ENCODE assay signal across 10 cellular contexts in genomic region chr14:22852599-22852939, GRCh38. TPM values are rescaled to one million over a fixed set of nuclear protein-coding genes. Genes with fewer than 3 reads are reported as not detected.
A peak's percentile ranks its signal among the peaks of the same experiment; 100 is the strongest.
DNase-seq lines count a peak whose midpoint lies in the region; ATAC-seq and TF ChIP-seq lines count a peak whose summit lies in the region.
"Had no signal": no experiment of that assay in that cellular context is flagged by ENCODE, and none has a peak within 500 bp of the region (broad histone marks: within the 10 kb centered on the region; RNA-seq: fewer than 3 reads in every experiment).

No MANE protein-coding gene starts in this region.

- POLR2A ChIA-PET in activated CD8-positive, alpha-beta T cell treated with anti-CD3 and anti-CD28 coated beads for 36 hours (lab: Charles Lee): interaction anchor here (0.7 to 1.4 kb wide), 6 partner anchors 9 to 283 kb away, joined by 3 to 7 read pairs (median 4); partner anchors contain the start of gene OXA1L
- POLR2A ChIA-PET in activated CD8-positive, alpha-beta T cell treated with anti-CD3 and anti-CD28 coated beads, Interleukin-2, amount 10 ng/mL, durations not matched to agents 7 days and 5 days (lab: Charles Lee): interaction anchor here (1.4 to 2.0 kb wide), 3 partner anchors 22 to 282 kb away, joined by 6 to 8 read pairs (median 7); partner anchors contain the start of gene MRPL52

- H3K27ac ChIP-seq in muscle layer of colon (ENCODE audit: low read depth, low read length) (peak overlapping the region; percentile 66), uterus (peak overlapping the region; percentile 96 to 100)

- H3K36me3 ChIP-seq in muscle layer of colon (ENCODE audit: insufficient read depth, low read length): no peaks in the 10 kb centered on the region
- H3K36me3 ChIP-seq in uterus: no peaks in the 10 kb centered on the region
- H3K36me3 ChIP-seq: upper lobe of right lung, WERI-Rb-1 had no signal

- H3K4me3 Mint-ChIP-seq in activated CD8-positive, alpha-beta T cell treated with anti-CD3 and anti-CD28 coated beads for 36 hours: no peak overlapping the region
- no peak overlapping the region for H3K4me3 Mint-ChIP-seq in activated CD8-positive, alpha-beta T cell treated with anti-CD3 and anti-CD28 coated beads, Interleukin-2, amount 10 ng/mL, durations not matched to agents 7 days and 5 days
- peak overlapping the region in 2 of 5 experiments; percentile 78 to 80 for H3K4me3 Mint-ChIP-seq in brain
- no peak overlapping the region for H3K4me3 Mint-ChIP-seq in activated naive CD4-positive, alpha-beta T cell treated with anti-CD3 and anti-CD28 coated beads, Interleukin-2, amount 10 ng/mL, durations not matched to agents 7 days and 5 days

- H3K4me1 Mint-ChIP-seq in activated CD8-positive, alpha-beta T cell treated with anti-CD3 and anti-CD28 coated beads for 36 hours (ENCODE audit: low read depth): peaks cover 13% of the 10 kb centered on the region
- H3K4me1 Mint-ChIP-seq in activated CD8-positive, alpha-beta T cell treated with anti-CD3 and anti-CD28 coated beads, Interleukin-2, amount 10 ng/mL, durations not matched to agents 7 days and 5 days (ENCODE audit: low read depth): peaks cover 45% of the 10 kb centered on the region
- H3K4me1 Mint-ChIP-seq in brain: peaks cover 36% of the 10 kb centered on the region
- peaks cover 36% of the 10 kb centered on the region for H3K4me1 Mint-ChIP-seq in activated naive CD4-positive, alpha-beta T cell treated with anti-CD3 and anti-CD28 coated beads, Interleukin-2, amount 10 ng/mL, durations not matched to agents 7 days and 5 days

- no peaks in the 10 kb centered on the region for H3K9me3 ChIP-seq in muscle layer of colon (ENCODE audit: low read length)
- no peaks in the 10 kb centered on the region for H3K9me3 ChIP-seq in uterus
- H3K9me3 ChIP-seq: upper lobe of right lung had no signal

- ATAC-seq in activated CD8-positive, alpha-beta T cell treated with anti-CD3 and anti-CD28 coated beads for 36 hours: no peak
- ATAC-seq in activated CD8-positive, alpha-beta T cell treated with anti-CD3 and anti-CD28 coated beads, Interleukin-2, amount 10 ng/mL, durations not matched to agents 7 days and 5 days: no peak
- no peak for ATAC-seq in GM18502 (IDR thresholded peaks at IDR 0.05; ENCODE audit: poor library complexity, unreplicated experiment)
- ATAC-seq in activated naive CD4-positive, alpha-beta T cell treated with anti-CD3 and anti-CD28 coated beads, Interleukin-2, amount 50 U/mL, for 72 hours: no peak

- H3K4me3 ChIP-seq in muscle layer of colon (ENCODE audit: low read depth in 1 of 2, low read length in 2 of 2) (peak overlapping the region in 1 of 2 donors; percentile 60), uterus (no peak overlapping the region)

- CTCF ChIA-PET in activated CD8-positive, alpha-beta T cell treated with anti-CD3 and anti-CD28 coated beads for 36 hours (lab: Charles Lee): interaction anchor here (0.5 to 20.8 kb wide), 36 partner anchors 9 to 934 kb away, joined by 3 to 469 read pairs (median 5); partner anchors contain the start of genes ABHD4, HAUS4, LRP10 and MMP14
- CTCF ChIA-PET in activated CD8-positive, alpha-beta T cell treated with anti-CD3 and anti-CD28 coated beads, Interleukin-2, amount 10 ng/mL, durations not matched to agents 7 days and 5 days (lab: Charles Lee): interaction anchor here (0.7 to 25.2 kb wide), 31 partner anchors 7 to 295 kb away, joined by 3 to 590 read pairs (median 5); partner anchors contain the start of genes DAD1, LRP10, MMP14 and MRPL52
- CTCF ChIA-PET in activated naive CD4-positive, alpha-beta T cell treated with anti-CD3 and anti-CD28 coated beads, Interleukin-2, amount 10 ng/mL, durations not matched to agents 7 days and 5 days (lab: Charles Lee): interaction anchor here (0.6 to 6.1 kb wide), 25 partner anchors 8 to 1104 kb away, joined by 3 to 224 read pairs (median 5); partner anchors contain the start of genes DAD1 and MRPL52

- TF ChIP-seq POLR2A in uterus (IDR thresholded peaks at IDR 0.05): no peak

- H3K27me3 Mint-ChIP-seq in activated CD8-positive, alpha-beta T cell treated with anti-CD3 and anti-CD28 coated beads for 36 hours: peaks cover 13% of the 10 kb centered on the region
- peaks cover 22% of the 10 kb centered on the region for H3K27me3 Mint-ChIP-seq in activated CD8-positive, alpha-beta T cell treated with anti-CD3 and anti-CD28 coated beads, Interleukin-2, amount 10 ng/mL, durations not matched to agents 7 days and 5 days (ENCODE audit: low read depth)
- peaks cover 6% of the 10 kb centered on the region for H3K27me3 Mint-ChIP-seq in brain
- H3K27me3 Mint-ChIP-seq in activated naive CD4-positive, alpha-beta T cell treated with anti-CD3 and anti-CD28 coated beads, Interleukin-2, amount 10 ng/mL, durations not matched to agents 7 days and 5 days: peaks cover 77% of the 10 kb centered on the region

- intact Hi-C loops in activated CD8-positive, alpha-beta T cell treated with anti-CD3 and anti-CD28 coated beads for 36 hours (cut with micrococcal nuclease): loop anchor here (5.0 kb wide), 1 partner anchor 280 kb away; no protein-coding TSS in a partner anchor
- intact Hi-C loops in uterus (cut with DNase I; ENCODE audit: low total_unique reads): loop anchor here (10.0 kb wide), 1 partner anchor 288 kb away; no protein-coding TSS in a partner anchor

- H3K36me3 Mint-ChIP-seq in activated CD8-positive, alpha-beta T cell treated with anti-CD3 and anti-CD28 coated beads for 36 hours (ENCODE audit: low read depth): no peaks in the 10 kb centered on the region
- no peaks in the 10 kb centered on the region for H3K36me3 Mint-ChIP-seq in activated CD8-positive, alpha-beta T cell treated with anti-CD3 and anti-CD28 coated beads, Interleukin-2, amount 10 ng/mL, durations not matched to agents 7 days and 5 days (ENCODE audit: low read depth)
- H3K36me3 Mint-ChIP-seq in brain: no peaks in the 10 kb centered on the region
- H3K36me3 Mint-ChIP-seq in activated naive CD4-positive, alpha-beta T cell treated with anti-CD3 and anti-CD28 coated beads, Interleukin-2, amount 10 ng/mL, durations not matched to agents 7 days and 5 days: no peaks in the 10 kb centered on the region
- peaks cover 0 to 5% of the 10 kb centered on the region in 2 donors for H3K36me3 Mint-ChIP-seq in activated naive CD4-positive, alpha-beta T cell treated with anti-CD3 and anti-CD28 coated beads, Interleukin-2, amount 50 U/mL, for 72 hours

- no peaks in the 10 kb centered on the region for H3K9me3 Mint-ChIP-seq in activated CD8-positive, alpha-beta T cell treated with anti-CD3 and anti-CD28 coated beads for 36 hours
- H3K9me3 Mint-ChIP-seq in activated CD8-positive, alpha-beta T cell treated with anti-CD3 and anti-CD28 coated beads, Interleukin-2, amount 10 ng/mL, durations not matched to agents 7 days and 5 days (ENCODE audit: insufficient read depth): peaks cover 4% of the 10 kb centered on the region
- no peaks in the 10 kb centered on the region for H3K9me3 Mint-ChIP-seq in brain
- H3K9me3 Mint-ChIP-seq in activated naive CD4-positive, alpha-beta T cell treated with anti-CD3 and anti-CD28 coated beads, Interleukin-2, amount 10 ng/mL, durations not matched to agents 7 days and 5 days: no peaks in the 10 kb centered on the region
- no peaks in the 10 kb centered on the region for H3K9me3 Mint-ChIP-seq in activated naive CD4-positive, alpha-beta T cell treated with anti-CD3 and anti-CD28 coated beads, Interleukin-2, amount 50 U/mL, for 72 hours

- H3K9ac ChIP-seq in muscle layer of colon (ENCODE audit: low read length): no peak overlapping the region

- H3K27me3 ChIP-seq in muscle layer of colon (ENCODE audit: control insufficient read depth in 1 of 2, insufficient read depth in 2 of 2, low read length in 2 of 2) (no peaks in the 10 kb centered on the region), uterus (no peaks in the 10 kb centered on the region)
- H3K27me3 ChIP-seq: upper lobe of right lung had no signal

- DNase-seq in activated CD8-positive, alpha-beta T cell treated with anti-CD3 and anti-CD28 coated beads for 36 hours: no peak
- no peak for DNase-seq in activated CD8-positive, alpha-beta T cell treated with anti-CD3 and anti-CD28 coated beads, Interleukin-2, amount 10 ng/mL, durations not matched to agents 7 days and 5 days
- DNase-seq in uterus: peak in 1 of 2 donors; percentile 25
- DNase-seq in activated naive CD4-positive, alpha-beta T cell treated with anti-CD3 and anti-CD28 coated beads, Interleukin-2, amount 10 ng/mL, durations not matched to agents 7 days and 5 days: no peak
- no peak for DNase-seq in activated naive CD4-positive, alpha-beta T cell treated with anti-CD3 and anti-CD28 coated beads, Interleukin-2, amount 50 U/mL, for 72 hours (ENCODE audit: low spot score in 2 of 2)

- no peak for TF ChIP-seq CTCF in activated CD8-positive, alpha-beta T cell treated with anti-CD3 and anti-CD28 coated beads for 36 hours (IDR thresholded peaks at IDR 0.05)
- no peak for TF ChIP-seq CTCF in brain (conservative IDR thresholded peaks at IDR 0.05)
- no peak for TF ChIP-seq CTCF in uterus (IDR thresholded peaks at IDR 0.05)

- H3K4me1 ChIP-seq in muscle layer of colon (ENCODE audit: insufficient read depth, low read length) (peaks cover 52% of the 10 kb centered on the region), uterus (peaks cover 17 to 40% of the 10 kb centered on the region in 2 donors)

- peak overlapping the region; percentile 79 for H3K27ac Mint-ChIP-seq in activated CD8-positive, alpha-beta T cell treated with anti-CD3 and anti-CD28 coated beads for 36 hours
- H3K27ac Mint-ChIP-seq in activated CD8-positive, alpha-beta T cell treated with anti-CD3 and anti-CD28 coated beads, Interleukin-2, amount 10 ng/mL, durations not matched to agents 7 days and 5 days: no peak overlapping the region
- peak overlapping the region; percentile 82 to 98 (median 90) for H3K27ac Mint-ChIP-seq in brain
- H3K27ac Mint-ChIP-seq in activated naive CD4-positive, alpha-beta T cell treated with anti-CD3 and anti-CD28 coated beads, Interleukin-2, amount 10 ng/mL, durations not matched to agents 7 days and 5 days: no peak overlapping the region
- peak overlapping the region in 1 of 2 donors; percentile 82 for H3K27ac Mint-ChIP-seq in activated naive CD4-positive, alpha-beta T cell treated with anti-CD3 and anti-CD28 coated beads, Interleukin-2, amount 50 U/mL, for 72 hours

RNA-seq across cellular contexts. Expression of gene MMP14, which starts 16.2 kb away (rescaled TPM):
- 1 to 10 TPM; 1.9 to 3.1 TPM for total RNA-seq in activated CD8-positive, alpha-beta T cell treated with anti-CD3 and anti-CD28 coated beads for 36 hours
- total RNA-seq in activated CD8-positive, alpha-beta T cell treated with anti-CD3 and anti-CD28 coated beads, Interleukin-2, amount 10 ng/mL, durations not matched to agents 7 days and 5 days: 1 to 10 TPM; 1.8 to 2.4 TPM
- 59.7 TPM for polyA plus RNA-seq in brain (ENCODE audit: insufficient read depth, low read depth, low replicate concordance)
- total RNA-seq in uterus: 100 to 1,000 TPM in 3 of 4 donors, 10 to 100 TPM in 1; 66.6 to 233 (median 172) TPM
- 1 to 10 TPM in 1 of 2 donors, under 1 TPM in 1; 0.68 to 2.2 TPM for total RNA-seq in activated naive CD4-positive, alpha-beta T cell treated with anti-CD3 and anti-CD28 coated beads, Interleukin-2, amount 50 U/mL, for 72 hours

RNA-seq across cellular contexts. Expression of gene LRP10, which starts 19.0 kb away (rescaled TPM):
- total RNA-seq in activated CD8-positive, alpha-beta T cell treated with anti-CD3 and anti-CD28 coated beads for 36 hours: 10 to 100 TPM; 18.7 to 21.0 TPM
- total RNA-seq in activated CD8-positive, alpha-beta T cell treated with anti-CD3 and anti-CD28 coated beads, Interleukin-2, amount 10 ng/mL, durations not matched to agents 7 days and 5 days: 10 to 100 TPM; 37.1 to 40.7 TPM
- 51.6 TPM for polyA plus RNA-seq in brain (ENCODE audit: insufficient read depth, low read depth, low replicate concordance)
- 100 to 1,000 TPM in 1 of 4 donors, 10 to 100 TPM in 3; 27.4 to 140 (median 37.5) TPM for total RNA-seq in uterus
- 10 to 100 TPM; 48.9 to 67.6 TPM for total RNA-seq in activated naive CD4-positive, alpha-beta T cell treated with anti-CD3 and anti-CD28 coated beads, Interleukin-2, amount 50 U/mL, for 72 hours

RNA-seq across cellular contexts. Expression of gene MRPL52, which starts 22.9 kb away (rescaled TPM):
- total RNA-seq in activated CD8-positive, alpha-beta T cell treated with anti-CD3 and anti-CD28 coated beads for 36 hours: 100 to 1,000 TPM; 122 to 126 TPM
- 10 to 100 TPM; 93.9 to 97.3 TPM for total RNA-seq in activated CD8-positive, alpha-beta T cell treated with anti-CD3 and anti-CD28 coated beads, Interleukin-2, amount 10 ng/mL, durations not matched to agents 7 days and 5 days
- polyA plus RNA-seq in brain (ENCODE audit: insufficient read depth, low read depth, low replicate concordance): 160 TPM
- total RNA-seq in uterus: 100 to 1,000 TPM in 1 of 4 donors, 10 to 100 TPM in 3; 14.3 to 255 (median 35.3) TPM
- total RNA-seq in activated naive CD4-positive, alpha-beta T cell treated with anti-CD3 and anti-CD28 coated beads, Interleukin-2, amount 50 U/mL, for 72 hours: 100 to 1,000 TPM; 112 to 146 TPM

RNA-seq across cellular contexts. Expression of gene REM2, which starts 30.5 kb away (rescaled TPM):
- under 1 TPM; 0.20 to 0.27 TPM for total RNA-seq in activated CD8-positive, alpha-beta T cell treated with anti-CD3 and anti-CD28 coated beads for 36 hours
- under 1 TPM; 0.21 to 0.61 TPM for total RNA-seq in activated CD8-positive, alpha-beta T cell treated with anti-CD3 and anti-CD28 coated beads, Interleukin-2, amount 10 ng/mL, durations not matched to agents 7 days and 5 days
- polyA plus RNA-seq in brain (ENCODE audit: insufficient read depth, low read depth, low replicate concordance): 9.3 TPM
- 1 to 10 TPM in 1 of 4 donors, under 1 TPM in 1, not detected in 2; 0.83 to 1.6 TPM for total RNA-seq in uterus
- total RNA-seq in activated naive CD4-positive, alpha-beta T cell treated with anti-CD3 and anti-CD28 coated beads, Interleukin-2, amount 50 U/mL, for 72 hours: 1 to 10 TPM in 1 of 2 donors, under 1 TPM in 1; 0.93 to 1.1 TPM

RNA-seq across cellular contexts. Expression of gene SLC7A7, which starts 37.3 kb away (rescaled TPM):
- under 1 TPM in 1 of 2 experiments, not detected in 1; 0.45 TPM for total RNA-seq in activated CD8-positive, alpha-beta T cell treated with anti-CD3 and anti-CD28 coated beads for 36 hours
- total RNA-seq in activated CD8-positive, alpha-beta T cell treated with anti-CD3 and anti-CD28 coated beads, Interleukin-2, amount 10 ng/mL, durations not matched to agents 7 days and 5 days: under 1 TPM in 1 of 2 experiments, not detected in 1; 0.23 TPM
- 2.7 TPM for polyA plus RNA-seq in brain (ENCODE audit: insufficient read depth, low read depth, low replicate concordance)
- total RNA-seq in uterus: 10 to 100 TPM in 1 of 4 donors, 1 to 10 TPM in 3; 2.8 to 15.6 (median 6.8) TPM
- total RNA-seq in activated naive CD4-positive, alpha-beta T cell treated with anti-CD3 and anti-CD28 coated beads, Interleukin-2, amount 50 U/mL, for 72 hours: under 1 TPM; 0.46 to 0.78 TPM

Comparison
In these comparisons a context has a peak if more than half of its experiments do, and no peak if none do; other contexts are left out.
1. H3K27ac Mint-ChIP-seq: peak in activated CD8-positive, alpha-beta T cell treated with anti-CD3 and anti-CD28 coated beads for 36 hours (single experiment) and brain (5 of 5); none in activated CD8-positive, alpha-beta T cell treated with anti-CD3 and anti-CD28 coated beads, Interleukin-2, amount 10 ng/mL, durations not matched to agents 7 days and 5 days (single experiment) and activated naive CD4-positive, alpha-beta T cell treated with anti-CD3 and anti-CD28 coated beads, Interleukin-2, amount 10 ng/mL, durations not matched to agents 7 days and 5 days (single experiment).
2. RNA of gene MMP14, which starts 16.2 kb away (total RNA-seq): 66.6 to 233 TPM in uterus; 1.9 to 3.1 TPM in activated CD8-positive, alpha-beta T cell treated with anti-CD3 and anti-CD28 coated beads for 36 hours, 1.8 to 2.4 TPM in activated CD8-positive, alpha-beta T cell treated with anti-CD3 and anti-CD28 coated beads, Interleukin-2, amount 10 ng/mL, durations not matched to agents 7 days and 5 days and 0.68 to 2.2 TPM in activated naive CD4-positive, alpha-beta T cell treated with anti-CD3 and anti-CD28 coated beads, Interleukin-2, amount 50 U/mL, for 72 hours; every median in the first group is over 10 times any median in the second.